8 cellular contexts compared by ENCODE assay signal in genomic region chr15:43514241-43515057, GRCh38. TPM values are rescaled to one million over a fixed set of nuclear protein-coding genes. Genes with fewer than 3 reads are reported as not detected.
DNase-seq lines count a peak whose midpoint lies in the region; ATAC-seq and TF ChIP-seq lines count a peak whose summit lies in the region.

No MANE protein-coding gene starts in this region.

- no peaks in the 10 kb centered on the region for H3K79me2 ChIP-seq in SU-DHL-6 (ENCODE audit: insufficient read depth, low read length)

- H3K4me1 ChIP-seq in HEK293 (ENCODE audit: control insufficient read depth, insufficient read depth, low read length) = peaks cover 11% of the 10 kb centered on the region

- POLR2A ChIA-PET in HEK293 (lab: Yijun Ruan, JAX) = no interaction called here

- H3K36me3 ChIP-seq in HEK293 (ENCODE audit: control insufficient read depth in 2 of 2, insufficient read depth in 1 of 2, low read length in 2 of 2) (no peaks in the 10 kb centered on the region), SU-DHL-6 (ENCODE audit: low read length) (no peaks in the 10 kb centered on the region)

- no peaks in the 10 kb centered on the region for H3K36me3 Mint-ChIP-seq in CD14-positive monocyte

- peaks cover 42% of the 10 kb centered on the region for H3K4me1 Mint-ChIP-seq in CD14-positive monocyte

- intact Hi-C loops in CD14-positive monocyte (cut with micrococcal nuclease) = loop anchor here in 1 of 2 donors (10.0 kb wide), 1 partner anchor 70 kb away; no protein-coding TSS in a partner anchor

- H2AFZ ChIP-seq in SU-DHL-6 (ENCODE audit: low read depth, low read length, severe bottlenecking) = no peak overlapping the region

- H3K9me2 ChIP-seq in SU-DHL-6 (replicated peaks; ENCODE audit: insufficient read depth, low read length) = no peaks in the 10 kb centered on the region

- H3K4me2 ChIP-seq in SU-DHL-6 (ENCODE audit: low read depth, low read length, poor library complexity, severe bottlenecking) = no peak overlapping the region

- H3K27ac ChIP-seq in HEK293 (ENCODE audit: extremely low read depth, low read depth, low read length) = no peak overlapping the region
- no peak overlapping the region for H3K27ac ChIP-seq in SU-DHL-6 (ENCODE audit: low read depth, low read length)

- H3K27me3 Mint-ChIP-seq in CD14-positive monocyte (ENCODE audit: low read depth in 3 of 3) = peaks cover 37 to 49% (median 39%) of the 10 kb centered on the region in 3 donors

- peaks cover 0 to 2% (median 0%) of the 10 kb centered on the region in 7 donors for H3K9me3 Mint-ChIP-seq in CD14-positive monocyte

- no peak overlapping the region for H3K9ac ChIP-seq in SU-DHL-6 (ENCODE audit: low read length)

- H4K20me1 ChIP-seq in SU-DHL-6 (ENCODE audit: low read depth, low read length) = no peaks in the 10 kb centered on the region

- no peaks in the 10 kb centered on the region for H3K9me3 ChIP-seq in HEK293 (ENCODE audit: control insufficient read depth, insufficient read depth, low read depth, low read length)
- H3K9me3 ChIP-seq in SU-DHL-6 (ENCODE audit: insufficient read depth, low read length) = no peaks in the 10 kb centered on the region

- no peak for DNase-seq in CD14-positive monocyte (ENCODE audit: low spot score)
- peak; percentile 38 for DNase-seq in fibroblast of peridontal ligament (ENCODE audit: extremely low read depth)
- DNase-seq in pons (ENCODE audit: low spot score) = peak; percentile 91
- no peak for DNase-seq in NCI-H1436 treated with DMSO at 0.1 percent for 48 hours (lab: John Stamatoyannopoulos, UW)

- no peaks in the 10 kb centered on the region for H3F3A ChIP-seq in SU-DHL-6 (ENCODE audit: insufficient read depth)

- H3K4me3 ChIP-seq in HEK293 (ENCODE audit: low read depth, low read length) (no peak overlapping the region), SU-DHL-6 (ENCODE audit: insufficient read depth, low read length, poor library complexity, severe bottlenecking) (no peak overlapping the region)

- TF ChIP-seq CTCF in CD14-positive monocyte (IDR thresholded peaks at IDR 0.05) (peak; percentile 38), HEK293 (tag by site-specific recombination; IDR thresholded peaks at IDR 0.05) (no peak), SU-DHL-6 (IDR thresholded peaks at IDR 0.05; ENCODE audit: insufficient read depth, low read length, poor library complexity, severe bottlenecking) (peak; percentile 67)

- H3K4me3 Mint-ChIP-seq in CD14-positive monocyte = no peak overlapping the region

- CTCF ChIA-PET in HEK293 (lab: Yijun Ruan, JAX) = interaction anchor here (0.7 to 3.4 kb wide), 14 partner anchors 9 to 144 kb away, joined by 3 to 21 read pairs (median 4); partner anchors contain the start of gene ZSCAN29

- H3K27me3 ChIP-seq in SU-DHL-6 (ENCODE audit: low read length) = no peaks in the 10 kb centered on the region

- H3K27ac Mint-ChIP-seq in CD14-positive monocyte = no peak overlapping the region

- ATAC-seq in HG03108 (IDR thresholded peaks at IDR 0.05; ENCODE audit: unreplicated experiment) (no peak), HG03460 (IDR thresholded peaks at IDR 0.05; ENCODE audit: unreplicated experiment) (no peak)

TF ChIP-seq in HEK293, 187 proteins besides CTCF, POLR2A, EP300 and RAD21:
- TF ChIP-seq INSM2 (tag by site-specific recombination; IDR thresholded peaks at IDR 0.05) (no peak), YY1 (tag by site-specific recombination; IDR thresholded peaks at IDR 0.05) (no peak), ZNF654 (tag by site-specific recombination; IDR thresholded peaks at IDR 0.05; ENCODE audit: low read depth) (peak; percentile 37; the same call in 1 of the 2 replicates)
- TF ChIP-seq, protein P1, sequence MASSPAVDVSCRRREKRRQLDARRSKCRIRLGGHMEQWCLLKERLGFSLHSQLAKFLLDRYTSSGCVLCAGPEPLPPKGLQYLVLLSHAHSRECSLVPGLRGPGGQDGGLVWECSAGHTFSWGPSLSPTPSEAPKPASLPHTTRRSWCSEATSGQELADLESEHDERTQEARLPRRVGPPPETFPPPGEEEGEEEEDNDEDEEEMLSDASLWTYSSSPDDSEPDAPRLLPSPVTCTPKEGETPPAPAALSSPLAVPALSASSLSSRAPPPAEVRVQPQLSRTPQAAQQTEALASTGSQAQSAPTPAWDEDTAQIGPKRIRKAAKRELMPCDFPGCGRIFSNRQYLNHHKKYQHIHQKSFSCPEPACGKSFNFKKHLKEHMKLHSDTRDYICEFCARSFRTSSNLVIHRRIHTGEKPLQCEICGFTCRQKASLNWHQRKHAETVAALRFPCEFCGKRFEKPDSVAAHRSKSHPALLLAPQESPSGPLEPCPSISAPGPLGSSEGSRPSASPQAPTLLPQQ (tag by site-specific recombination; IDR thresholded peaks at IDR 0.05) = no peak

RNA-seq across cellular contexts. Expression of gene MAP1A, which starts 3.0 kb away (rescaled TPM):
- under 1 TPM in 1 of 2 donors, not detected in 1; 0.02 TPM for polyA plus RNA-seq in CD14-positive monocyte

RNA-seq across cellular contexts. Expression of gene TP53BP1, which starts 21.5 kb away (rescaled TPM):
- 1 to 10 TPM; 1.8 to 3.1 TPM for polyA plus RNA-seq in CD14-positive monocyte

Comparison
In these comparisons a context has a peak if more than half of its experiments do, and no peak if none do; other contexts are left out.
1. DNase-seq: peak in fibroblast of peridontal ligament (single experiment) and pons (single experiment); none in CD14-positive monocyte (single experiment) and NCI-H1436 treated with DMSO at 0.1 percent for 48 hours (single experiment).